ENCODE assay signal across 24 cellular contexts in the genomic region with DNA sequence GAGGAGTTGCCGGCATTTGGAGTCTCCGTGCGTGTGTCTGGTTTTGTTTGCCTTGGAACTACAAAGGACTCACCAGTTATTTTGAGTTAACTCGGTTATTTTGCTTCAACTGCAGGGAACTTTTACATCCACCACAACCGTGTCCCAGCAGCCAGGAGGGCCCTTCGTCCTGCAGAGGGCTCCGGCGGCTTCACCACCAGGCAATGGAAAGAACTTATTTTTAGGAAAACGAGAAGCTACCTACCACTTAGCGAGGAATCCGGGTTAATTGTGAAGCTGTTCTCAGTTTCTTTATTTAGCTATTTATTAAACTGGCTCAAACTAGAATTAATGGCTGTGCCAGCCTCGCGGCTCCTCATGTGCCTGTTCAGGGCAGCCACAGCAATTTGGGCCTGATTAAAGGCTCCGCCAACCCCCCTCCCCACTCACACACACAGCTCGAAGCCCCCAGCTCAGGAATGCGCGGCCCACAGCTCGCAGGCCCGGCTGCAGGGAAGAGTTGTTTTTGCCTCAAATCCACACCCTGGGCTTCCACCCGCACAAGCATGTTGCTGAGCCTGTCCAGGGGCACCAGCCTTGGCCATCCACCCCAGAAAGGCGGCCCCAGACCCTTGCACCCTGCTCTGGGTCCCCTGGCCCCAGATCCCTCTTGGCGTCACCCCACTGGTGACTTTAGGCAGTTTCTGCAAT. TPM values are rescaled to one million over a fixed set of nuclear protein-coding genes. Genes with fewer than 3 reads are reported as not detected.
A peak's percentile ranks its signal among the peaks of the same experiment; 100 is the strongest.
DNase-seq lines count a peak whose midpoint lies in the region; ATAC-seq and TF ChIP-seq lines count a peak whose summit lies in the region.
"Had no signal": no experiment of that assay in that cellular context is flagged by ENCODE, and none has a peak within 500 bp of the region (broad histone marks: within the 10 kb centered on the region; RNA-seq: fewer than 3 reads in every experiment).

No MANE protein-coding gene starts in this region.

- TF ChIP-seq CTCF in GM23338 (conservative IDR thresholded peaks at IDR 0.05; ENCODE audit: low read depth in 2 of 2) (no peak), activated B cell treated with CpG ODN at 0.5 μM for 24 hours (IDR thresholded peaks at IDR 0.05) (no peak)

- H3K4me3 Mint-ChIP-seq in GM23338 (no peak overlapping the region), activated B cell treated with CpG ODN at 0.5 μM for 24 hours (no peak overlapping the region)
- H3K4me3 Mint-ChIP-seq: activated CD4-positive, alpha-beta T cell treated with anti-CD3 and anti-CD28 coated beads, Interleukin-2, amount 10 ng/mL, durations not matched to agents 7 days and 5 days; CD4-positive, CD25-positive, alpha-beta regulatory T cell; IgD-negative memory B cell; stimulated activated naive B cell treated with anti-CD40 and anti-IgM and Interleukin-4, amounts not matched to agents 10 μg/mL and 1 μg/mL and 100 μg/mL, for 72 hours had no signal

- H3K36me3 ChIP-seq in GM23338 (ENCODE audit: insufficient read depth) = no peaks in the 10 kb centered on the region

- no peaks in the 10 kb centered on the region for H4K20me1 ChIP-seq in GM23338 (replicated peaks; ENCODE audit: insufficient read depth)

- H3K9me3 Mint-ChIP-seq in GM23338 = peaks cover 11% of the 10 kb centered on the region
- H3K9me3 Mint-ChIP-seq in activated B cell treated with CpG ODN at 0.5 μM for 24 hours = no peaks in the 10 kb centered on the region
- H3K9me3 Mint-ChIP-seq: activated CD4-positive, alpha-beta T cell treated with anti-CD3 and anti-CD28 coated beads, Interleukin-2, amount 10 ng/mL, durations not matched to agents 7 days and 5 days; activated T-helper 2 cell treated with anti-CD3 and anti-CD28 coated beads, Interferon-gamma antibody, Interleukin-2, Interleukin-4, amounts not matched to agents 10 μg/mL and 5 μg/mL and 100 μg/mL, durations not matched to agents 14 hours and 24 hours and 36 hours; IgD-negative memory B cell had no signal

- POLR2A ChIA-PET in activated B cell treated with CpG ODN at 0.5 μM for 24 hours (lab: Charles Lee) (no interaction called here), HEK293T (lab: Yijun Ruan, JAX) (no interaction called here)

- no peak overlapping the region for H3K4me3 ChIP-seq in GM23338
- H3K4me3 ChIP-seq: SK-N-MC, testis had no signal

- H3K4me1 ChIP-seq in GM23338 (ENCODE audit: insufficient read depth) = no peaks in the 10 kb centered on the region
- H3K4me1 ChIP-seq: testis had no signal

- CTCF ChIA-PET in activated B cell treated with CpG ODN at 0.5 μM for 24 hours (lab: Charles Lee) (no interaction called here), HEK293T (lab: Yijun Ruan, JAX) (interaction anchor here (0.8 kb wide), 1 partner anchor 14 kb away, joined by 3 read pairs; no protein-coding TSS in a partner anchor)

- ATAC-seq in GM23338 (peak; percentile 39; the same call in 2 of the 3 replicates), activated B cell treated with CpG ODN at 0.5 μM for 24 hours (ENCODE audit: low read depth) (no peak), left lobe of liver (no peak), sciatic nerve (no peak)
- ATAC-seq: esophagus mucosa; stimulated activated naive B cell treated with anti-CD40 and anti-IgM and Interleukin-4, amounts not matched to agents 10 μg/mL and 1 μg/mL and 100 μg/mL, for 72 hours had no signal

- no peaks in the 10 kb centered on the region for H3K79me2 ChIP-seq in GM23338 (replicated peaks; ENCODE audit: insufficient read depth)

- no peaks in the 10 kb centered on the region for H3F3A ChIP-seq in GM23338 (replicated peaks; ENCODE audit: low read depth)

- DNase-seq in GM23338 (ENCODE audit: low spot score) (no peak), activated B cell treated with CpG ODN at 0.5 μM for 24 hours (peak; percentile 7), left lobe of liver (ENCODE audit: low spot score) (peak; percentile 26), sciatic nerve (ENCODE audit: low spot score) (peak; percentile 46), A172 (ENCODE audit: low spot score) (no peak), HEK293T (ENCODE audit: extremely low spot score) (no peak)
- no peak for DNase-seq in stimulated activated CD4-positive, alpha-beta T cell treated with anti-CD3 and anti-CD28 coated beads, Interleukin-2, amount 100 ng/mL, for 48 hours
- DNase-seq: activated CD4-positive, alpha-beta T cell treated with anti-CD3 and anti-CD28 coated beads, Interleukin-2, amount 10 ng/mL, durations not matched to agents 7 days and 5 days; CD4-positive, CD25-positive, alpha-beta regulatory T cell; effector memory CD4-positive, alpha-beta T cell; foreskin melanocyte; NCI-H1105 treated with DMSO at 0.1 percent for 48 hours; NCI-H2029 treated with DMSO at 0.1 percent for 48 hours; NCI-H2227 treated with DMSO at 0.1 percent for 48 hours; RPMI8226; stimulated activated CD4-positive, alpha-beta T cell treated with anti-CD3 and anti-CD28 coated beads, Interleukin-4, amount 100 ng/mL, for 24 hours; stimulated activated naive B cell treated with anti-CD40 and anti-IgM and Interleukin-4, amounts not matched to agents 10 μg/mL and 1 μg/mL and 100 μg/mL, for 72 hours; T-helper 2 cell; testis had no signal

- H3K4me2 ChIP-seq in GM23338 = no peak overlapping the region

- no peaks in the 10 kb centered on the region for H3K9me2 ChIP-seq in GM23338 (ENCODE audit: insufficient read depth)

- H3K27ac ChIP-seq in GM23338 (ENCODE audit: low read depth) = no peak overlapping the region
- H3K27ac ChIP-seq: SK-N-MC, testis had no signal

- peaks cover 6% of the 10 kb centered on the region for H3K27me3 Mint-ChIP-seq in GM23338 (ENCODE audit: insufficient read depth, low read depth, poor library complexity)
- H3K27me3 Mint-ChIP-seq in activated B cell treated with CpG ODN at 0.5 μM for 24 hours = no peaks in the 10 kb centered on the region
- H3K27me3 Mint-ChIP-seq: activated CD4-positive, alpha-beta T cell treated with anti-CD3 and anti-CD28 coated beads, Interleukin-2, amount 10 ng/mL, durations not matched to agents 7 days and 5 days; CD4-positive, CD25-positive, alpha-beta regulatory T cell had no signal

- H3K4me1 Mint-ChIP-seq in GM23338 = peaks cover 2% of the 10 kb centered on the region; the same call in 1 of the 3 replicates
- H3K4me1 Mint-ChIP-seq in activated B cell treated with CpG ODN at 0.5 μM for 24 hours = no peaks in the 10 kb centered on the region
- H3K4me1 Mint-ChIP-seq: activated CD4-positive, alpha-beta T cell treated with anti-CD3 and anti-CD28 coated beads, Interleukin-2, amount 10 ng/mL, durations not matched to agents 7 days and 5 days; CD4-positive, CD25-positive, alpha-beta regulatory T cell; IgD-negative memory B cell; stimulated activated naive B cell treated with anti-CD40 and anti-IgM and Interleukin-4, amounts not matched to agents 10 μg/mL and 1 μg/mL and 100 μg/mL, for 72 hours had no signal

- intact Hi-C loops in activated B cell treated with CpG ODN at 0.5 μM for 24 hours (cut with micrococcal nuclease) (no loop called here), sciatic nerve (cut with DNase I) (no loop called here)

- no peak overlapping the region for H3K27ac Mint-ChIP-seq in GM23338
- H3K27ac Mint-ChIP-seq in activated B cell treated with CpG ODN at 0.5 μM for 24 hours = no peak overlapping the region
- H3K27ac Mint-ChIP-seq: activated CD4-positive, alpha-beta T cell treated with anti-CD3 and anti-CD28 coated beads, Interleukin-2, amount 10 ng/mL, durations not matched to agents 7 days and 5 days; activated T-helper 2 cell treated with anti-CD3 and anti-CD28 coated beads, Interferon-gamma antibody, Interleukin-2, Interleukin-4, amounts not matched to agents 10 μg/mL and 5 μg/mL and 100 μg/mL, durations not matched to agents 14 hours and 24 hours and 36 hours; CD4-positive, CD25-positive, alpha-beta regulatory T cell; IgD-negative memory B cell; stimulated activated naive B cell treated with anti-CD40 and anti-IgM and Interleukin-4, amounts not matched to agents 10 μg/mL and 1 μg/mL and 100 μg/mL, for 72 hours had no signal

- no peaks in the 10 kb centered on the region for H3K27me3 ChIP-seq in GM23338 (ENCODE audit: insufficient read depth)
- H3K27me3 ChIP-seq: testis had no signal

- H2AFZ ChIP-seq in GM23338 = 0 out of 2 replicates have a peak overlapping the region, but pooled peaks have one; percentile 28

- no peaks in the 10 kb centered on the region; the same call in 2 of the 3 replicates for H3K36me3 Mint-ChIP-seq in GM23338 (ENCODE audit: low read depth)
- no peaks in the 10 kb centered on the region for H3K36me3 Mint-ChIP-seq in activated B cell treated with CpG ODN at 0.5 μM for 24 hours (ENCODE audit: low read depth)
- H3K36me3 Mint-ChIP-seq: CD4-positive, CD25-positive, alpha-beta regulatory T cell had no signal

TF ChIP-seq in GM23338, 12 proteins besides CTCF, POLR2A, EP300 and RAD21 (continues in another document):
- TF ChIP-seq NANOG (IDR thresholded peaks at IDR 0.05; ENCODE audit: borderline replicate concordance) (no peak), ETS1 (IDR thresholded peaks at IDR 0.05) (no peak)

TF ChIP-seq in HEK293T, 16 proteins besides CTCF, POLR2A, EP300 and RAD21:
- TF ChIP-seq FOXK2 (IDR thresholded peaks at IDR 0.05) (no peak), SP1 (IDR thresholded peaks at IDR 0.05) (no peak), ELF4 (IDR thresholded peaks at IDR 0.05) (no peak), ZNF384 (IDR thresholded peaks at IDR 0.05) (no peak), L3MBTL2 (conservative IDR thresholded peaks at IDR 0.05) (no peak)

RNA-seq across cellular contexts. Expression of gene FGF3, which starts 55.9 kb away (rescaled TPM):
- 1.2 TPM in 1 of 2 replicates, not detected in the other for total RNA-seq in GM23338 (2014; rRNA removed; shearing (Covaris generic))
- not detected in 2 replicates for polyA plus RNA-seq in GM23338 (2016; fragmentation: Nextera tagmentation; extraction: Ambion mirVana)
- total RNA-seq in activated B cell treated with CpG ODN at 0.5 μM for 24 hours = not detected in 2 replicates
- not detected for total RNA-seq in left lobe of liver
- total RNA-seq in sciatic nerve = not detected
- 0.24 TPM in 1 of 2 replicates, not detected in the other for total RNA-seq in A172 (2014; rRNA removed; shearing (Covaris generic))
- total RNA-seq: activated CD4-positive, alpha-beta T cell treated with anti-CD3 and anti-CD28 coated beads, Interleukin-2, amount 10 ng/mL, durations not matched to agents 7 days and 5 days; activated T-helper 2 cell treated with anti-CD3 and anti-CD28 coated beads, Interferon-gamma antibody, Interleukin-2, Interleukin-4, amounts not matched to agents 10 μg/mL and 5 μg/mL and 100 μg/mL, durations not matched to agents 14 hours and 24 hours and 36 hours; CD4-positive, CD25-positive, alpha-beta regulatory T cell; esophagus mucosa; liver had no signal
- polyA plus RNA-seq: CD4-positive, CD25-positive, alpha-beta regulatory T cell; IgD-negative memory B cell; liver had no signal

Comparison
In these comparisons a context has a peak if more than half of its experiments do, and no peak if none do; other contexts are left out.
1. DNase-seq: peak in activated B cell treated with CpG ODN at 0.5 μM for 24 hours (single experiment), left lobe of liver (single experiment) and sciatic nerve (single experiment); none in GM23338 (single experiment), A172 (single experiment), HEK293T (single experiment) and stimulated activated CD4-positive, alpha-beta T cell treated with anti-CD3 and anti-CD28 coated beads, Interleukin-2, amount 100 ng/mL, for 48 hours (0 of 2).